In the genomic region with DNA sequence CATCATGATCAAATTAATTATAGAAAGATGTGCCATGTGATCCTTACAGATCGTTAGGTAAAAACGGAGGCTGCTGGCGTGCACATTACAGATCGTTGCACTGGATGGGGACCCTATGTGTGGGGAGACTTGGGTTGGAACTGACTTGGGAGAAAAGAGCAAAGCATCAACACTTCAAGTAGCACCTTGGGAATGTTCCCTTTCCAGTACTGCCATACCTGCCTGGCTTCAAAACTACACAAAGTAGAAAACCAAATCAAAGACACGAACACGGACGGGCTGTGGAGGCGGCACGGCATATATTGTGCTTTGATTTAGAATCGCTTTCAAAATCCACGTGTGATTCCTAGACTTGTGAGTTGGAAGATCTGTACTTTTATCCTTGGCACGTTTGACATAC, we compare ENCODE assay signal across 8 cellular contexts. TPM values are rescaled to one million over a fixed set of nuclear protein-coding genes. Genes with fewer than 3 reads are reported as not detected.
A peak's percentile ranks its signal among the peaks of the same experiment; 100 is the strongest.
DNase-seq lines count a peak whose midpoint lies in the region; FAIRE-seq and TF ChIP-seq lines count a peak whose summit lies in the region.

No MANE protein-coding gene starts in this region.

- H3K4me3 Mint-ChIP-seq in activated CD4-positive, alpha-beta T cell treated with anti-CD3 and anti-CD28 coated beads, Interleukin-2, amount 10 ng/mL, durations not matched to agents 24 days and 14 days, result peak overlapping the region; percentile 83
- peak overlapping the region; percentile 86 for H3K4me3 Mint-ChIP-seq in activated T-helper 1 cell treated with anti-CD3 and anti-CD28 coated beads, Interleukin-12 subunit alpha, Interleukin-12 subunit beta, Interleukin-2, Interleukin-4 antibody, amounts not matched to agents 30 ng/mL and 10 ng/mL and 1 ng/mL, durations not matched to agents 14 hours and 24 hours and 36 hours

- H3K4me3 ChIP-seq in kidney (ENCODE audit: low read length in 2 of 2) (peak overlapping the region; percentile 71 to 84), thyroid gland (replicated peaks in 1 of 3) (peak overlapping the region in 2 of 3 donors; percentile 44 to 68)

- intact Hi-C loops in activated CD4-positive, alpha-beta T cell treated with anti-CD3 and anti-CD28 coated beads, Interleukin-2, amount 10 ng/mL, durations not matched to agents 24 days and 14 days (cut with micrococcal nuclease), result loop anchor here (1.0 to 5.0 kb wide), 2 partner anchors 44 to 88 kb away; a partner anchor contains a TSS
- intact Hi-C loops in activated T-helper 1 cell treated with anti-CD3 and anti-CD28 coated beads, Interleukin-12 subunit alpha, Interleukin-12 subunit beta, Interleukin-2, Interleukin-4 antibody, amounts not matched to agents 30 ng/mL and 10 ng/mL and 1 ng/mL, durations not matched to agents 14 hours and 24 hours and 36 hours (cut with micrococcal nuclease), result loop anchor here (1.0 to 5.0 kb wide), 5 partner anchors 13 to 153 kb away; a partner anchor contains a TSS
- intact Hi-C loops in kidney (cut with DNase I) (no loop called here), thyroid gland (cut with DNase I) (no loop called here)

- H3K27ac ChIP-seq in kidney (ENCODE audit: low read depth in 2 of 2, low read length in 2 of 2) (no peak overlapping the region), thyroid gland (no peak overlapping the region)

- H3K36me3 ChIP-seq in kidney (ENCODE audit: control insufficient read depth in 1 of 2, insufficient read depth in 2 of 2, low read length in 2 of 2) (peaks cover 0 to 4% of the 10 kb centered on the region in 2 donors), thyroid gland (no peaks in the 10 kb centered on the region)

- peak overlapping the region; percentile 24 to 77 for H3K9ac ChIP-seq in kidney (ENCODE audit: low read length in 2 of 2)

- peak overlapping the region; percentile 86 for H3K27ac Mint-ChIP-seq in activated CD4-positive, alpha-beta T cell treated with anti-CD3 and anti-CD28 coated beads, Interleukin-2, amount 10 ng/mL, durations not matched to agents 24 days and 14 days
- H3K27ac Mint-ChIP-seq in activated T-helper 1 cell treated with anti-CD3 and anti-CD28 coated beads, Interleukin-12 subunit alpha, Interleukin-12 subunit beta, Interleukin-2, Interleukin-4 antibody, amounts not matched to agents 30 ng/mL and 10 ng/mL and 1 ng/mL, durations not matched to agents 14 hours and 24 hours and 36 hours, result peak overlapping the region; percentile 82

- FAIRE-seq in kidney (lab: Jason Lieb, UNC), result no peak

- H3K27me3 Mint-ChIP-seq in activated CD4-positive, alpha-beta T cell treated with anti-CD3 and anti-CD28 coated beads, Interleukin-2, amount 10 ng/mL, durations not matched to agents 24 days and 14 days, result no peaks in the 10 kb centered on the region
- H3K27me3 Mint-ChIP-seq in activated T-helper 1 cell treated with anti-CD3 and anti-CD28 coated beads, Interleukin-12 subunit alpha, Interleukin-12 subunit beta, Interleukin-2, Interleukin-4 antibody, amounts not matched to agents 30 ng/mL and 10 ng/mL and 1 ng/mL, durations not matched to agents 14 hours and 24 hours and 36 hours (ENCODE audit: insufficient read depth), result no peaks in the 10 kb centered on the region

- H3K9me3 ChIP-seq in kidney (ENCODE audit: control insufficient read depth in 1 of 2, low read length in 2 of 2) (no peaks in the 10 kb centered on the region), thyroid gland (no peaks in the 10 kb centered on the region)

- H3K4me1 ChIP-seq in kidney (ENCODE audit: control insufficient read depth in 1 of 2, insufficient read depth in 1 of 2, low read depth in 1 of 2, low read length in 2 of 2) (no peaks in the 10 kb centered on the region), thyroid gland (no peaks in the 10 kb centered on the region)

- no peak for TF ChIP-seq POLR2A in thyroid gland (IDR thresholded peaks at IDR 0.05)

- CTCF ChIA-PET in GM10248 (lab: Yijun Ruan, JAX), result interaction anchor here (1.0 kb wide), 2 partner anchors 43 to 152 kb away, joined by 3 read pairs; a partner anchor contains a TSS

- H3K27me3 ChIP-seq in thyroid gland, result no peaks in the 10 kb centered on the region

- POLR2A ChIA-PET in GM10248 (lab: Yijun Ruan, JAX), result no interaction called here

- H3K36me3 Mint-ChIP-seq in activated CD4-positive, alpha-beta T cell treated with anti-CD3 and anti-CD28 coated beads, Interleukin-2, amount 10 ng/mL, durations not matched to agents 24 days and 14 days (ENCODE audit: low read depth), result peaks cover 20% of the 10 kb centered on the region
- peaks cover 18% of the 10 kb centered on the region for H3K36me3 Mint-ChIP-seq in activated T-helper 1 cell treated with anti-CD3 and anti-CD28 coated beads, Interleukin-12 subunit alpha, Interleukin-12 subunit beta, Interleukin-2, Interleukin-4 antibody, amounts not matched to agents 30 ng/mL and 10 ng/mL and 1 ng/mL, durations not matched to agents 14 hours and 24 hours and 36 hours (ENCODE audit: low read depth)

- peak; percentile 57 for DNase-seq in activated CD4-positive, alpha-beta T cell treated with anti-CD3 and anti-CD28 coated beads, Interleukin-2, amount 10 ng/mL, durations not matched to agents 24 days and 14 days
- no peak for DNase-seq in activated CD4-positive, alpha-beta T cell treated with anti-CD3 and anti-CD28 coated beads for 1 hour
- no peak for DNase-seq in activated T-helper 1 cell treated with anti-CD3 and anti-CD28 coated beads, Interleukin-12 subunit alpha, Interleukin-12 subunit beta, Interleukin-2, Interleukin-4 antibody, amounts not matched to agents 30 ng/mL and 10 ng/mL and 1 ng/mL, durations not matched to agents 14 hours and 24 hours and 36 hours (ENCODE audit: low spot score)
- no peak for DNase-seq in kidney
- DNase-seq in thyroid gland, result no peak
- no peak for DNase-seq in NCI-H2196 (lab: John Stamatoyannopoulos, UW; ENCODE audit: unreplicated experiment)
- no peak for DNase-seq in GM10248 (ENCODE audit: extremely low spot score)
- no peak for DNase-seq in iPS-NIHi11 (ENCODE audit: low spot score)

- H3K9me3 Mint-ChIP-seq in activated CD4-positive, alpha-beta T cell treated with anti-CD3 and anti-CD28 coated beads, Interleukin-2, amount 10 ng/mL, durations not matched to agents 24 days and 14 days, result no peaks in the 10 kb centered on the region
- H3K9me3 Mint-ChIP-seq in activated T-helper 1 cell treated with anti-CD3 and anti-CD28 coated beads, Interleukin-12 subunit alpha, Interleukin-12 subunit beta, Interleukin-2, Interleukin-4 antibody, amounts not matched to agents 30 ng/mL and 10 ng/mL and 1 ng/mL, durations not matched to agents 14 hours and 24 hours and 36 hours, result no peaks in the 10 kb centered on the region

- TF ChIP-seq CTCF in kidney (IDR thresholded peaks at IDR 0.05; ENCODE audit: borderline replicate concordance, extremely low read depth, insufficient read depth) (no peak), thyroid gland (IDR thresholded peaks at IDR 0.05) (no peak), GM10248 (IDR thresholded peaks at IDR 0.05; ENCODE audit: control extremely low read depth, extremely low read depth, low read depth, missing control alignments) (no peak)

- 5 to 8% methylated on average over 11 to 12 of the region's 12 CpGs for WGBS in thyroid gland, 2 donors

- peaks cover 35% of the 10 kb centered on the region for H3K4me1 Mint-ChIP-seq in activated CD4-positive, alpha-beta T cell treated with anti-CD3 and anti-CD28 coated beads, Interleukin-2, amount 10 ng/mL, durations not matched to agents 24 days and 14 days
- peaks cover 44% of the 10 kb centered on the region for H3K4me1 Mint-ChIP-seq in activated T-helper 1 cell treated with anti-CD3 and anti-CD28 coated beads, Interleukin-12 subunit alpha, Interleukin-12 subunit beta, Interleukin-2, Interleukin-4 antibody, amounts not matched to agents 30 ng/mL and 10 ng/mL and 1 ng/mL, durations not matched to agents 14 hours and 24 hours and 36 hours (ENCODE audit: low read depth)

RNA-seq across cellular contexts. Expression of a gene that starts 0.9 kb away (rescaled TPM):
- total RNA-seq in activated CD4-positive, alpha-beta T cell treated with anti-CD3 and anti-CD28 coated beads, Interleukin-2, amount 10 ng/mL, durations not matched to agents 24 days and 14 days, result 2.5 and 3.6 TPM in 2 replicates
- 1.3 and 3.0 TPM in 2 replicates for total RNA-seq in activated T-helper 1 cell treated with anti-CD3 and anti-CD28 coated beads, Interleukin-12 subunit alpha, Interleukin-12 subunit beta, Interleukin-2, Interleukin-4 antibody, amounts not matched to agents 30 ng/mL and 10 ng/mL and 1 ng/mL, durations not matched to agents 14 hours and 24 hours and 36 hours
- total RNA-seq in kidney (6.6 TPM), thyroid gland (10 to 100 TPM; 10.5 to 29.5 (median 21.8) TPM)
- polyA plus RNA-seq in kidney (ENCODE audit: insufficient read depth, low read depth, low replicate concordance), result 26.2 TPM

RNA-seq across cellular contexts. Expression of a gene that starts 0.9 kb away (rescaled TPM):
- total RNA-seq in activated CD4-positive, alpha-beta T cell treated with anti-CD3 and anti-CD28 coated beads, Interleukin-2, amount 10 ng/mL, durations not matched to agents 24 days and 14 days, result 9.8 and 11.4 TPM in 2 replicates
- total RNA-seq in activated T-helper 1 cell treated with anti-CD3 and anti-CD28 coated beads, Interleukin-12 subunit alpha, Interleukin-12 subunit beta, Interleukin-2, Interleukin-4 antibody, amounts not matched to agents 30 ng/mL and 10 ng/mL and 1 ng/mL, durations not matched to agents 14 hours and 24 hours and 36 hours, result 9.1 and 12.7 TPM in 2 replicates
- total RNA-seq in kidney, result 23.8 TPM
- 21.5 TPM for polyA plus RNA-seq in kidney (ENCODE audit: insufficient read depth, low read depth, low replicate concordance)
- total RNA-seq in thyroid gland, result 1 to 10 TPM in 1 of 4 donors, under 1 TPM in 3; 0.78 to 4.3 (median 0.92) TPM

RNA-seq across cellular contexts. Expression of a gene that starts 1.3 kb away (rescaled TPM):
- 28.8 and 28.9 TPM in 2 replicates for total RNA-seq in activated CD4-positive, alpha-beta T cell treated with anti-CD3 and anti-CD28 coated beads, Interleukin-2, amount 10 ng/mL, durations not matched to agents 24 days and 14 days
- 28.9 and 30.5 TPM in 2 replicates for total RNA-seq in activated T-helper 1 cell treated with anti-CD3 and anti-CD28 coated beads, Interleukin-12 subunit alpha, Interleukin-12 subunit beta, Interleukin-2, Interleukin-4 antibody, amounts not matched to agents 30 ng/mL and 10 ng/mL and 1 ng/mL, durations not matched to agents 14 hours and 24 hours and 36 hours
- total RNA-seq in kidney (23.0 TPM), thyroid gland (10 to 100 TPM in 3 of 4 donors, 1 to 10 TPM in 1; 9.7 to 21.9 (median 18.0) TPM)
- 14.4 TPM for polyA plus RNA-seq in kidney (ENCODE audit: insufficient read depth, low read depth, low replicate concordance)

RNA-seq across cellular contexts. Expression of a gene that starts 43.4 kb away (rescaled TPM):
- 74.9 and 75.7 TPM in 2 replicates for total RNA-seq in activated CD4-positive, alpha-beta T cell treated with anti-CD3 and anti-CD28 coated beads, Interleukin-2, amount 10 ng/mL, durations not matched to agents 24 days and 14 days
- 74.1 and 79.1 TPM in 2 replicates for total RNA-seq in activated T-helper 1 cell treated with anti-CD3 and anti-CD28 coated beads, Interleukin-12 subunit alpha, Interleukin-12 subunit beta, Interleukin-2, Interleukin-4 antibody, amounts not matched to agents 30 ng/mL and 10 ng/mL and 1 ng/mL, durations not matched to agents 14 hours and 24 hours and 36 hours
- total RNA-seq in kidney (98.2 TPM), thyroid gland (10 to 100 TPM; 50.7 to 78.5 (median 69.0) TPM)
- polyA plus RNA-seq in kidney (ENCODE audit: insufficient read depth, low read depth, low replicate concordance), result 239 TPM

RNA-seq across cellular contexts. Expression of a gene that starts 47.5 kb away (rescaled TPM):
- total RNA-seq in activated CD4-positive, alpha-beta T cell treated with anti-CD3 and anti-CD28 coated beads, Interleukin-2, amount 10 ng/mL, durations not matched to agents 24 days and 14 days, result 3.0 and 3.7 TPM in 2 replicates
- total RNA-seq in activated T-helper 1 cell treated with anti-CD3 and anti-CD28 coated beads, Interleukin-12 subunit alpha, Interleukin-12 subunit beta, Interleukin-2, Interleukin-4 antibody, amounts not matched to agents 30 ng/mL and 10 ng/mL and 1 ng/mL, durations not matched to agents 14 hours and 24 hours and 36 hours, result 2.7 and 2.9 TPM in 2 replicates
- total RNA-seq in kidney, result 41.3 TPM
- 15.1 TPM for polyA plus RNA-seq in kidney (ENCODE audit: insufficient read depth, low read depth, low replicate concordance)
- 10 to 100 TPM; 17.3 to 43.1 (median 29.3) TPM for total RNA-seq in thyroid gland

Comparison
In these comparisons a context has a peak if more than half of its experiments do, and no peak if none do; other contexts are left out.
1. intact Hi-C loops: an anchor here in activated CD4-positive, alpha-beta T cell treated with anti-CD3 and anti-CD28 coated beads, Interleukin-2, amount 10 ng/mL, durations not matched to agents 24 days and 14 days (1.0 to 5.0 kb wide) and activated T-helper 1 cell treated with anti-CD3 and anti-CD28 coated beads, Interleukin-12 subunit alpha, Interleukin-12 subunit beta, Interleukin-2, Interleukin-4 antibody, amounts not matched to agents 30 ng/mL and 10 ng/mL and 1 ng/mL, durations not matched to agents 14 hours and 24 hours and 36 hours (1.0 to 5.0 kb wide); none called in kidney and thyroid gland.